14 cellular contexts compared by ENCODE assay signal in genomic region chr16:2799852-2800226, GRCh38. TPM values are rescaled to one million over a fixed set of nuclear protein-coding genes. Genes with fewer than 3 reads are reported as not detected.
DNase-seq lines count a peak whose midpoint lies in the region; ATAC-seq and TF ChIP-seq lines count a peak whose summit lies in the region.
"Had no signal": no experiment of that assay in that cellular context is flagged by ENCODE, and none has a peak within 500 bp of the region (broad histone marks: within the 10 kb centered on the region; RNA-seq: fewer than 3 reads in every experiment).

No MANE protein-coding gene starts in this region.

- H2AK5ac ChIP-seq in mesenchymal stem cell (ENCODE audit: low read length, severe bottlenecking) = no peak overlapping the region

- no peaks in the 10 kb centered on the region for H4K20me1 ChIP-seq in mammary epithelial cell (ENCODE audit: insufficient read depth, low read length)
- H4K20me1 ChIP-seq: BLaER1 treated with 17β-estradiol and CSF1 and Interleukin-3, amounts not matched to agents 10 nM and 100 nM had no signal

- H3K36me3 ChIP-seq in mammary epithelial cell (ENCODE audit: insufficient read depth, low read length) (no peaks in the 10 kb centered on the region), mesenchymal stem cell (ENCODE audit: control insufficient read depth in 1 of 2, insufficient read depth in 2 of 2, low read depth in 1 of 2, low read length in 2 of 2) (no peaks in the 10 kb centered on the region)
- H3K36me3 ChIP-seq: BLaER1 treated with 17β-estradiol and CSF1 and Interleukin-3, amounts not matched to agents 10 nM and 100 nM; brain microvascular endothelial cell had no signal

- dilution Hi-C loops in mammary epithelial cell (cut with HindIII; ENCODE audit: low sequenced_read_pairs) = loop anchor here (5.0 kb wide), 1 partner anchor 32 kb away; the partner anchor contains the start of gene ZG16B

- no peak overlapping the region for H3K4ac ChIP-seq in mesenchymal stem cell (ENCODE audit: low read depth in 1 of 2, low read length in 2 of 2)

- H2AFZ ChIP-seq in mammary epithelial cell (ENCODE audit: low read depth, low read length) (no peak overlapping the region), mesenchymal stem cell (ENCODE audit: low read depth, low read length) (no peak overlapping the region)

- H3K9ac ChIP-seq in mammary epithelial cell (ENCODE audit: insufficient read depth, low read length) (no peak overlapping the region), mesenchymal stem cell (ENCODE audit: low read length) (no peak overlapping the region)
- H3K9ac ChIP-seq: BLaER1 treated with 17β-estradiol and CSF1 and Interleukin-3, amounts not matched to agents 10 nM and 100 nM had no signal

- no peak overlapping the region for H3K27ac ChIP-seq in mammary epithelial cell (ENCODE audit: insufficient read depth, low read depth, low read length)
- H3K27ac ChIP-seq in mesenchymal stem cell (ENCODE audit: low read length, poor library complexity, severe bottlenecking) = no peak overlapping the region
- H3K27ac ChIP-seq in coronary artery = no peak overlapping the region
- H3K27ac ChIP-seq: BLaER1 treated with 17β-estradiol and CSF1 and Interleukin-3, amounts not matched to agents 10 nM and 100 nM; brain microvascular endothelial cell had no signal

- no peak overlapping the region for H2BK120ac ChIP-seq in mesenchymal stem cell (ENCODE audit: low read depth, low read length)

- H2BK15ac ChIP-seq in mesenchymal stem cell (ENCODE audit: low read depth, poor library complexity, severe bottlenecking) = no peak overlapping the region

- H3K79me2 ChIP-seq in mammary epithelial cell (ENCODE audit: insufficient read depth, low read length) = no peaks in the 10 kb centered on the region

- intact Hi-C loops in mammary epithelial cell (cut with micrococcal nuclease) = no loop called here

- H2BK12ac ChIP-seq in mesenchymal stem cell (ENCODE audit: low read length in 2 of 2) = no peak overlapping the region

- no peak for TF ChIP-seq CTCF in mammary epithelial cell (conservative IDR thresholded peaks at IDR 0.05 in 1 of 2, IDR thresholded peaks at IDR 0.05 in 1 of 2; ENCODE audit: extremely low read depth in 1 of 2, insufficient read depth in 1 of 2, low read depth in 1 of 2, low read length in 2 of 2)
- no peak for TF ChIP-seq CTCF in coronary artery (IDR thresholded peaks at IDR 0.05)

- DNase-seq in CD1c-positive myeloid dendritic cell (ENCODE audit: extremely low spot score) (peak; percentile 39), HT-29 (ENCODE audit: low spot score) (peak; percentile 36), mammary epithelial cell (peak; percentile 56), mesenchymal stem cell (peak; percentile 35), G401 (ENCODE audit: low spot score) (no peak), coronary artery (ENCODE audit: low spot score) (no peak)
- DNase-seq: activated CD8-positive, alpha-beta T cell treated with anti-CD3 and anti-CD28 coated beads for 36 hours; activated naive CD4-positive, alpha-beta T cell; brain microvascular endothelial cell; T-helper 9 cell had no signal

- 100% methylated on average over 1 of the region's 2 CpGs for WGBS in mammary epithelial cell (ENCODE audit: low coverage, missing lambda C conversion rate)
- WGBS in mesenchymal stem cell = 49% methylated on average over 2 of the region's 2 CpGs

- H3K9me3 ChIP-seq in mammary epithelial cell (replicated peaks; ENCODE audit: insufficient read depth, low read length) (no peaks in the 10 kb centered on the region), mesenchymal stem cell (ENCODE audit: control insufficient read depth, low read length) (peaks cover 22% of the 10 kb centered on the region)

- no peak overlapping the region for H4K8ac ChIP-seq in mesenchymal stem cell (ENCODE audit: low read length)

- no peaks in the 10 kb centered on the region for H3K4me1 ChIP-seq in mammary epithelial cell (ENCODE audit: insufficient read depth, low read length)
- H3K4me1 ChIP-seq in mesenchymal stem cell (ENCODE audit: control insufficient read depth, insufficient read depth, low read depth, low read length) = no peaks in the 10 kb centered on the region

- H3K4me3 ChIP-seq in mammary epithelial cell (replicated peaks in 1 of 3; ENCODE audit: insufficient read depth in 1 of 3, low read depth in 2 of 3, low read length in 3 of 3) (no peak overlapping the region), mesenchymal stem cell (ENCODE audit: insufficient read depth in 1 of 2, low read depth in 1 of 2, low read length in 2 of 2) (no peak overlapping the region), coronary artery (no peak overlapping the region)
- H3K4me3 ChIP-seq: BLaER1 treated with 17β-estradiol and CSF1 and Interleukin-3, amounts not matched to agents 10 nM and 100 nM had no signal

- no peak overlapping the region for H2BK5ac ChIP-seq in mesenchymal stem cell (ENCODE audit: low read depth, low read length, poor library complexity, severe bottlenecking)

- H3K4me2 ChIP-seq in mammary epithelial cell (ENCODE audit: insufficient read depth, low read depth, low read length) = no peak overlapping the region
- H3K4me2 ChIP-seq in mesenchymal stem cell (ENCODE audit: low read length, poor library complexity, severe bottlenecking) = no peak overlapping the region

- no peak overlapping the region for H3K23ac ChIP-seq in mesenchymal stem cell (ENCODE audit: low read length in 2 of 2)

- H3K14ac ChIP-seq in mesenchymal stem cell (ENCODE audit: low read length in 2 of 2) = no peak overlapping the region

- no peak overlapping the region for H3K18ac ChIP-seq in mesenchymal stem cell (ENCODE audit: low read depth in 1 of 2, low read length in 2 of 2)

- in situ Hi-C loops in mammary epithelial cell (cut with MboI; ENCODE audit: low sequenced_read_pairs in 2 of 2) = no loop called here
- in situ Hi-C loops in G401 (cut with HindIII; ENCODE audit: low sequenced_read_pairs) = no loop called here

- H4K91ac ChIP-seq in mesenchymal stem cell (ENCODE audit: low read length) = no peak overlapping the region

- H3K27me3 ChIP-seq in mammary epithelial cell (ENCODE audit: insufficient read depth, low read length) (no peaks in the 10 kb centered on the region), mesenchymal stem cell (ENCODE audit: control insufficient read depth in 1 of 2, insufficient read depth in 1 of 2, low read length in 2 of 2) (peaks cover 12 to 27% of the 10 kb centered on the region in 2 experiments)
- H3K27me3 ChIP-seq: BLaER1 treated with 17β-estradiol and CSF1 and Interleukin-3, amounts not matched to agents 10 nM and 100 nM; brain microvascular endothelial cell had no signal

- CTCF ChIA-PET in mammary epithelial cell (lab: Charles Lee; ENCODE audit: low non-redundant PET) = no interaction called here

- ATAC-seq in HG03025 (IDR thresholded peaks at IDR 0.05; ENCODE audit: low FRiP score, unreplicated experiment) = no peak
- ATAC-seq in HG03159 (IDR thresholded peaks at IDR 0.05; ENCODE audit: unreplicated experiment) = no peak
- ATAC-seq: activated CD8-positive, alpha-beta T cell treated with anti-CD3 and anti-CD28 coated beads for 36 hours had no signal

- H3K79me1 ChIP-seq in mesenchymal stem cell (replicated peaks; ENCODE audit: low read length, poor library complexity, severe bottlenecking) = no peaks in the 10 kb centered on the region

- BruUV-seq in mammary epithelial cell (replicated peaks; lab: Mats Ljungman, UMichigan) = no TSS peak

RNA-seq across cellular contexts. Expression of gene PRSS41, which starts 1.6 kb away (rescaled TPM):
- not detected in 2 replicates for total RNA-seq in HT-29 (2014; rRNA removed; shearing (Covaris generic))
- total RNA-seq in mammary epithelial cell = not detected
- not detected for polyA plus RNA-seq in mammary epithelial cell
- not detected for polyA minus RNA-seq in mammary epithelial cell
- polyA plus RNA-seq in mesenchymal stem cell (2013, experiment 1 of 2) = not detected
- not detected for polyA plus RNA-seq in mesenchymal stem cell (2013, experiment 2 of 2)
- not detected in 2 replicates for total RNA-seq in G401 (2014; rRNA removed; shearing (Covaris generic))
- total RNA-seq: activated CD8-positive, alpha-beta T cell treated with anti-CD3 and anti-CD28 coated beads for 36 hours; mononuclear cell had no signal

RNA-seq across cellular contexts. Expression of gene PRSS33, which starts 12.5 kb away (rescaled TPM):
- total RNA-seq in HT-29 (2014; rRNA removed; shearing (Covaris generic)) = 0.13 TPM in 1 of 2 replicates, not detected in the other
- total RNA-seq in mammary epithelial cell = not detected
- not detected for polyA plus RNA-seq in mammary epithelial cell
- not detected for polyA minus RNA-seq in mammary epithelial cell
- polyA plus RNA-seq in mesenchymal stem cell (2013, experiment 1 of 2) = not detected
- not detected for polyA plus RNA-seq in mesenchymal stem cell (2013, experiment 2 of 2)
- total RNA-seq in G401 (2014; rRNA removed; shearing (Covaris generic)) = 0.07 and 10.6 TPM in 2 replicates
- total RNA-seq: mononuclear cell had no signal

RNA-seq across cellular contexts. Expression of gene PRSS21, which starts 17.2 kb away (rescaled TPM):
- total RNA-seq in HT-29 (2014; rRNA removed; shearing (Covaris generic)) = not detected in 2 replicates
- 10 to 100 TPM in 1 of 2 donors, under 1 TPM in 1; 0.75 to 24.3 TPM for total RNA-seq in mammary epithelial cell
- polyA plus RNA-seq in mammary epithelial cell = 3.6 TPM
- 7.3 TPM for polyA minus RNA-seq in mammary epithelial cell
- not detected for polyA plus RNA-seq in mesenchymal stem cell (2013, experiment 1 of 2)
- polyA plus RNA-seq in mesenchymal stem cell (2013, experiment 2 of 2) = not detected
- not detected in 2 replicates for total RNA-seq in G401 (2014; rRNA removed; shearing (Covaris generic))
- total RNA-seq: mononuclear cell had no signal

RNA-seq across cellular contexts. Expression of gene ELOB, which starts 22.8 kb away (rescaled TPM):
- 387 and 398 TPM in 2 replicates for total RNA-seq in HT-29 (2014; rRNA removed; shearing (Covaris generic))
- total RNA-seq in mammary epithelial cell = 100 to 1,000 TPM; 225 to 294 TPM
- polyA plus RNA-seq in mammary epithelial cell = 278 TPM
- 194 TPM for polyA minus RNA-seq in mammary epithelial cell
- 154 TPM for polyA plus RNA-seq in mesenchymal stem cell (2013, experiment 1 of 2)
- polyA plus RNA-seq in mesenchymal stem cell (2013, experiment 2 of 2) = 152 TPM
- 178 and 250 TPM in 2 replicates for total RNA-seq in G401 (2014; rRNA removed; shearing (Covaris generic))

RNA-seq across cellular contexts. Expression of gene ZG16B, which starts 30.3 kb away (rescaled TPM):
- 16.1 and 23.3 TPM in 2 replicates for total RNA-seq in HT-29 (2014; rRNA removed; shearing (Covaris generic))
- 1 to 10 TPM in 1 of 2 donors, not detected in 1; 2.7 TPM for total RNA-seq in mammary epithelial cell
- polyA plus RNA-seq in mammary epithelial cell = 0.42 TPM
- not detected for polyA minus RNA-seq in mammary epithelial cell
- 2.2 TPM for polyA plus RNA-seq in mesenchymal stem cell (2013, experiment 1 of 2)
- 2.3 TPM for polyA plus RNA-seq in mesenchymal stem cell (2013, experiment 2 of 2)
- not detected in 2 replicates for total RNA-seq in G401 (2014; rRNA removed; shearing (Covaris generic))

Comparison
In these comparisons a context has a peak if more than half of its experiments do, and no peak if none do; other contexts are left out.
1. DNase-seq: peak in CD1c-positive myeloid dendritic cell (single experiment), HT-29 (single experiment), mammary epithelial cell (single experiment) and mesenchymal stem cell (single experiment); none in G401 (single experiment) and coronary artery (single experiment).